Comparison of ENCODE assay signal across 1 cellular context in the genomic region with DNA sequence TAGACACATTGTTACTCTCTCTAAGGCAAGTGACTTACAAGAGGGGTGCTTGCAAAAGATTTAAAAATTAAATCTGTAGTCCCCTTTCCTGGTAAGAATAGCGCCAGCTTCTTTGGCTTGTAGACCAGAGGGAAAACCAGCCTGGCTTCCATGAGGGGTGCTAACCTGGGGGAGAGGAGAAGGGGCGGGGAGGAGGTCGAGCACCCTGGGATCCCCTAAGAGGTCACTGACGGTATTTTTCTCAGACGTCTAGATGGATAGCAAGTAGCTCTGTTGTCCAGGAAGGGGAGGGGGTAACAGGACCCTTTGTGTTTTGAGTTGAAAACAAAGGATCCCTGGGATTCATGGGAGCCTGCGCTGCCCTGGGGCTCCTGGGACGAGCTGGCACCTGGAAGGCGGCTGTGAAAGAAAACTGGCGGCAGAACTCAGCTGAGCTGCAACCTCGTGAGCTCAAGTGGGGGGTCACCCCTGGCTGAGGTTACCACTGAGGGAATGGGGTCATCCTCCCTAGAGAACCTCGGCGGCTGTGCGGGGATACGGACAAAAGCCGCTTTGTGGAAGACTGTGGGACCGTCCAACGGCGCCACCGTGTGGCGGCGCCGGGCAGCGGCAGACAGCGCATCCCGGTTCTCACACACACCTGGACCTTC.
A peak's percentile ranks its signal among the peaks of the same experiment; 100 is the strongest.
TF ChIP-seq lines count a peak whose summit lies in the region.

No MANE protein-coding gene starts in this region.

TF ChIP-seq in HepG2, 621 proteins besides CTCF, POLR2A, EP300 and RAD21 (continued from another document and continues in another):
- TF ChIP-seq, protein P1, sequence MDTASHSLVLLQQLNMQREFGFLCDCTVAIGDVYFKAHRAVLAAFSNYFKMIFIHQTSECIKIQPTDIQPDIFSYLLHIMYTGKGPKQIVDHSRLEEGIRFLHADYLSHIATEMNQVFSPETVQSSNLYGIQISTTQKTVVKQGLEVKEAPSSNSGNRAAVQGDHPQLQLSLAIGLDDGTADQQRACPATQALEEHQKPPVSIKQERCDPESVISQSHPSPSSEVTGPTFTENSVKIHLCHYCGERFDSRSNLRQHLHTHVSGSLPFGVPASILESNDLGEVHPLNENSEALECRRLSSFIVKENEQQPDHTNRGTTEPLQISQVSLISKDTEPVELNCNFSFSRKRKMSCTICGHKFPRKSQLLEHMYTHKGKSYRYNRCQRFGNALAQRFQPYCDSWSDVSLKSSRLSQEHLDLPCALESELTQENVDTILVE (CRISPR knock-in tag; IDR thresholded peaks at IDR 0.05), result peak; percentile 55; the same call in 1 of the 2 replicates
- TF ChIP-seq PHF21A (CRISPR knock-in tag; IDR thresholded peaks at IDR 0.05) (peak; percentile 20; the same call in 1 of the 2 replicates), ARHGAP35 (CRISPR knock-in tag; IDR thresholded peaks at IDR 0.05; ENCODE audit: borderline replicate concordance) (peak; percentile 82; the same call in 1 of the 2 replicates), ZSCAN25 (CRISPR knock-in tag; IDR thresholded peaks at IDR 0.05) (peak; percentile 74), ZSCAN30 (CRISPR knock-in tag; IDR thresholded peaks at IDR 0.05) (no peak), SMC3 (IDR thresholded peaks at IDR 0.05; ENCODE audit: low read length) (peak; percentile 86; the same call in 1 of the 2 replicates), PPARG (CRISPR knock-in tag; conservative IDR thresholded peaks at IDR 0.05) (peak; percentile 68; the same call in 1 of the 2 replicates), MED8 (CRISPR knock-in tag; IDR thresholded peaks at IDR 0.05; ENCODE audit: insufficient replicate concordance) (peak; percentile 59), TCF12 (IDR thresholded peaks at IDR 0.05) (no peak), TCF12 (CRISPR knock-in tag; IDR thresholded peaks at IDR 0.05) (0 out of 2 replicates have a peak, but pooled peaks have one; percentile 52), MEIS1 (CRISPR knock-in tag; IDR thresholded peaks at IDR 0.05; ENCODE audit: borderline replicate concordance) (peak; percentile 87; the same call in 1 of the 2 replicates), EED (CRISPR knock-in tag; IDR thresholded peaks at IDR 0.05) (peak; percentile 54; the same call in 1 of the 2 replicates), ZNF879 (CRISPR knock-in tag; IDR thresholded peaks at IDR 0.05) (no peak), ZBTB8A (CRISPR knock-in tag; IDR thresholded peaks at IDR 0.05; ENCODE audit: borderline replicate concordance, low read depth) (0 out of 2 replicates have a peak, but pooled peaks have one; percentile 24), ZNF605 (CRISPR knock-in tag; IDR thresholded peaks at IDR 0.05) (peak; percentile 88), ZMYM2 (CRISPR knock-in tag; IDR thresholded peaks at IDR 0.05) (no peak), SP140L (CRISPR knock-in tag; IDR thresholded peaks at IDR 0.05; ENCODE audit: borderline replicate concordance) (no peak), ZNF530 (CRISPR knock-in tag; IDR thresholded peaks at IDR 0.05; ENCODE audit: low read depth) (0 out of 2 replicates have a peak, but pooled peaks have one; percentile 28), ZNF598 (CRISPR knock-in tag; IDR thresholded peaks at IDR 0.05; ENCODE audit: borderline replicate concordance) (peak; percentile 95; the same call in 1 of the 2 replicates), KDM6A (CRISPR knock-in tag; IDR thresholded peaks at IDR 0.05; ENCODE audit: low read depth) (no peak), ARNTL (CRISPR knock-in tag; IDR thresholded peaks at IDR 0.05) (peak; percentile 61; the same call in 1 of the 2 replicates), ZBTB20 (CRISPR knock-in tag; IDR thresholded peaks at IDR 0.05; ENCODE audit: borderline replicate concordance, low read depth) (peak; percentile 20; the same call in 1 of the 2 replicates), GPN1 (CRISPR knock-in tag; IDR thresholded peaks at IDR 0.05; ENCODE audit: borderline replicate concordance) (0 out of 2 replicates have a peak, but pooled peaks have one; percentile 22), SALL1 (CRISPR knock-in tag; IDR thresholded peaks at IDR 0.05) (peak; percentile 89), ZNF292 (CRISPR knock-in tag; IDR thresholded peaks at IDR 0.05; ENCODE audit: borderline replicate concordance, low read depth) (0 out of 2 replicates have a peak, but pooled peaks have one; percentile 54), GZF1 (CRISPR knock-in tag; IDR thresholded peaks at IDR 0.05) (0 out of 2 replicates have a peak, but pooled peaks have one; percentile 30), ZNF543 (CRISPR knock-in tag; IDR thresholded peaks at IDR 0.05) (0 out of 2 replicates have a peak, but pooled peaks have one; percentile 51), CHD4 (IDR thresholded peaks at IDR 0.05; ENCODE audit: borderline replicate concordance, low read length) (no peak), ZFX (CRISPR knock-in tag; IDR thresholded peaks at IDR 0.05; ENCODE audit: low read depth) (0 out of 2 replicates have a peak, but pooled peaks have one; percentile 22), RFX1 (IDR thresholded peaks at IDR 0.05) (no peak), POGZ (CRISPR knock-in tag; IDR thresholded peaks at IDR 0.05) (peak; percentile 73), ZNF224 (CRISPR knock-in tag; IDR thresholded peaks at IDR 0.05) (peak; percentile 81; the same call in 1 of the 2 replicates), ZNF792 (CRISPR knock-in tag; IDR thresholded peaks at IDR 0.05) (0 out of 2 replicates have a peak, but pooled peaks have one; percentile 43), NR2C2 (CRISPR knock-in tag; IDR thresholded peaks at IDR 0.05; ENCODE audit: borderline replicate concordance) (no peak; the same call in 1 of the 2 replicates), ETV6 (CRISPR knock-in tag; conservative IDR thresholded peaks at IDR 0.05) (0 out of 2 replicates have a peak, but pooled peaks have one; percentile 52), ATM (IDR thresholded peaks at IDR 0.05; ENCODE audit: borderline replicate concordance) (no peak)
- TF ChIP-seq, protein P2, sequence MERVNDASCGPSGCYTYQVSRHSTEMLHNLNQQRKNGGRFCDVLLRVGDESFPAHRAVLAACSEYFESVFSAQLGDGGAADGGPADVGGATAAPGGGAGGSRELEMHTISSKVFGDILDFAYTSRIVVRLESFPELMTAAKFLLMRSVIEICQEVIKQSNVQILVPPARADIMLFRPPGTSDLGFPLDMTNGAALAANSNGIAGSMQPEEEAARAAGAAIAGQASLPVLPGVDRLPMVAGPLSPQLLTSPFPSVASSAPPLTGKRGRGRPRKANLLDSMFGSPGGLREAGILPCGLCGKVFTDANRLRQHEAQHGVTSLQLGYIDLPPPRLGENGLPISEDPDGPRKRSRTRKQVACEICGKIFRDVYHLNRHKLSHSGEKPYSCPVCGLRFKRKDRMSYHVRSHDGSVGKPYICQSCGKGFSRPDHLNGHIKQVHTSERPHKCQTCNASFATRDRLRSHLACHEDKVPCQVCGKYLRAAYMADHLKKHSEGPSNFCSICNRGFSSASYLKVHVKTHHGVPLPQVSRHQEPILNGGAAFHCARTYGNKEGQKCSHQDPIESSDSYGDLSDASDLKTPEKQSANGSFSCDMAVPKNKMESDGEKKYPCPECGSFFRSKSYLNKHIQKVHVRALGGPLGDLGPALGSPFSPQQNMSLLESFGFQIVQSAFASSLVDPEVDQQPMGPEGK (CRISPR knock-in tag; IDR thresholded peaks at IDR 0.05), result peak; percentile 68; the same call in 1 of the 2 replicates
- TF ChIP-seq, protein P3, sequence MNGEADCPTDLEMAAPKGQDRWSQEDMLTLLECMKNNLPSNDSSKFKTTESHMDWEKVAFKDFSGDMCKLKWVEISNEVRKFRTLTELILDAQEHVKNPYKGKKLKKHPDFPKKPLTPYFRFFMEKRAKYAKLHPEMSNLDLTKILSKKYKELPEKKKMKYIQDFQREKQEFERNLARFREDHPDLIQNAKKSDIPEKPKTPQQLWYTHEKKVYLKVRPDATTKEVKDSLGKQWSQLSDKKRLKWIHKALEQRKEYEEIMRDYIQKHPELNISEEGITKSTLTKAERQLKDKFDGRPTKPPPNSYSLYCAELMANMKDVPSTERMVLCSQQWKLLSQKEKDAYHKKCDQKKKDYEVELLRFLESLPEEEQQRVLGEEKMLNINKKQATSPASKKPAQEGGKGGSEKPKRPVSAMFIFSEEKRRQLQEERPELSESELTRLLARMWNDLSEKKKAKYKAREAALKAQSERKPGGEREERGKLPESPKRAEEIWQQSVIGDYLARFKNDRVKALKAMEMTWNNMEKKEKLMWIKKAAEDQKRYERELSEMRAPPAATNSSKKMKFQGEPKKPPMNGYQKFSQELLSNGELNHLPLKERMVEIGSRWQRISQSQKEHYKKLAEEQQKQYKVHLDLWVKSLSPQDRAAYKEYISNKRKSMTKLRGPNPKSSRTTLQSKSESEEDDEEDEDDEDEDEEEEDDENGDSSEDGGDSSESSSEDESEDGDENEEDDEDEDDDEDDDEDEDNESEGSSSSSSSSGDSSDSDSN (CRISPR knock-in tag; IDR thresholded peaks at IDR 0.05), result peak; percentile 52
- TF ChIP-seq, protein P4, sequence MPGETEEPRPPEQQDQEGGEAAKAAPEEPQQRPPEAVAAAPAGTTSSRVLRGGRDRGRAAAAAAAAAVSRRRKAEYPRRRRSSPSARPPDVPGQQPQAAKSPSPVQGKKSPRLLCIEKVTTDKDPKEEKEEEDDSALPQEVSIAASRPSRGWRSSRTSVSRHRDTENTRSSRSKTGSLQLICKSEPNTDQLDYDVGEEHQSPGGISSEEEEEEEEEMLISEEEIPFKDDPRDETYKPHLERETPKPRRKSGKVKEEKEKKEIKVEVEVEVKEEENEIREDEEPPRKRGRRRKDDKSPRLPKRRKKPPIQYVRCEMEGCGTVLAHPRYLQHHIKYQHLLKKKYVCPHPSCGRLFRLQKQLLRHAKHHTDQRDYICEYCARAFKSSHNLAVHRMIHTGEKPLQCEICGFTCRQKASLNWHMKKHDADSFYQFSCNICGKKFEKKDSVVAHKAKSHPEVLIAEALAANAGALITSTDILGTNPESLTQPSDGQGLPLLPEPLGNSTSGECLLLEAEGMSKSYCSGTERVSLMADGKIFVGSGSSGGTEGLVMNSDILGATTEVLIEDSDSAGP (CRISPR knock-in tag; IDR thresholded peaks at IDR 0.05; ENCODE audit: borderline replicate concordance), result peak; percentile 76; the same call in 1 of the 2 replicates
- TF ChIP-seq, protein P5, sequence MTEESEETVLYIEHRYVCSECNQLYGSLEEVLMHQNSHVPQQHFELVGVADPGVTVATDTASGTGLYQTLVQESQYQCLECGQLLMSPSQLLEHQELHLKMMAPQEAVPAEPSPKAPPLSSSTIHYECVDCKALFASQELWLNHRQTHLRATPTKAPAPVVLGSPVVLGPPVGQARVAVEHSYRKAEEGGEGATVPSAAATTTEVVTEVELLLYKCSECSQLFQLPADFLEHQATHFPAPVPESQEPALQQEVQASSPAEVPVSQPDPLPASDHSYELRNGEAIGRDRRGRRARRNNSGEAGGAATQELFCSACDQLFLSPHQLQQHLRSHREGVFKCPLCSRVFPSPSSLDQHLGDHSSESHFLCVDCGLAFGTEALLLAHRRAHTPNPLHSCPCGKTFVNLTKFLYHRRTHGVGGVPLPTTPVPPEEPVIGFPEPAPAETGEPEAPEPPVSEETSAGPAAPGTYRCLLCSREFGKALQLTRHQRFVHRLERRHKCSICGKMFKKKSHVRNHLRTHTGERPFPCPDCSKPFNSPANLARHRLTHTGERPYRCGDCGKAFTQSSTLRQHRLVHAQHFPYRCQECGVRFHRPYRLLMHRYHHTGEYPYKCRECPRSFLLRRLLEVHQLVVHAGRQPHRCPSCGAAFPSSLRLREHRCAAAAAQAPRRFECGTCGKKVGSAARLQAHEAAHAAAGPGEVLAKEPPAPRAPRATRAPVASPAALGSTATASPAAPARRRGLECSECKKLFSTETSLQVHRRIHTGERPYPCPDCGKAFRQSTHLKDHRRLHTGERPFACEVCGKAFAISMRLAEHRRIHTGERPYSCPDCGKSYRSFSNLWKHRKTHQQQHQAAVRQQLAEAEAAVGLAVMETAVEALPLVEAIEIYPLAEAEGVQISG (CRISPR knock-in tag; IDR thresholded peaks at IDR 0.05), result peak; percentile 70
- TF ChIP-seq, protein P6, sequence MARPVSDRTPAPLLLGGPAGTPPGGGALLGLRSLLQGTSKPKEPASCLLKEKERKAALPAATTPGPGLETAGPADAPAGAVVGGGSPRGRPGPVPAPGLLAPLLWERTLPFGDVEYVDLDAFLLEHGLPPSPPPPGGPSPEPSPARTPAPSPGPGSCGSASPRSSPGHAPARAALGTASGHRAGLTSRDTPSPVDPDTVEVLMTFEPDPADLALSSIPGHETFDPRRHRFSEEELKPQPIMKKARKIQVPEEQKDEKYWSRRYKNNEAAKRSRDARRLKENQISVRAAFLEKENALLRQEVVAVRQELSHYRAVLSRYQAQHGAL (CRISPR knock-in tag; IDR thresholded peaks at IDR 0.05; ENCODE audit: not compliant biosample characterization), result no peak
- TF ChIP-seq, protein P7, sequence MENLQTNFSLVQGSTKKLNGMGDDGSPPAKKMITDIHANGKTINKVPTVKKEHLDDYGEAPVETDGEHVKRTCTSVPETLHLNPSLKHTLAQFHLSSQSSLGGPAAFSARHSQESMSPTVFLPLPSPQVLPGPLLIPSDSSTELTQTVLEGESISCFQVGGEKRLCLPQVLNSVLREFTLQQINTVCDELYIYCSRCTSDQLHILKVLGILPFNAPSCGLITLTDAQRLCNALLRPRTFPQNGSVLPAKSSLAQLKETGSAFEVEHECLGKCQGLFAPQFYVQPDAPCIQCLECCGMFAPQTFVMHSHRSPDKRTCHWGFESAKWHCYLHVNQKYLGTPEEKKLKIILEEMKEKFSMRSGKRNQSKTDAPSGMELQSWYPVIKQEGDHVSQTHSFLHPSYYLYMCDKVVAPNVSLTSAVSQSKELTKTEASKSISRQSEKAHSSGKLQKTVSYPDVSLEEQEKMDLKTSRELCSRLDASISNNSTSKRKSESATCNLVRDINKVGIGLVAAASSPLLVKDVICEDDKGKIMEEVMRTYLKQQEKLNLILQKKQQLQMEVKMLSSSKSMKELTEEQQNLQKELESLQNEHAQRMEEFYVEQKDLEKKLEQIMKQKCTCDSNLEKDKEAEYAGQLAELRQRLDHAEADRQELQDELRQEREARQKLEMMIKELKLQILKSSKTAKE (CRISPR knock-in tag; IDR thresholded peaks at IDR 0.05; ENCODE audit: borderline replicate concordance), result no peak
- TF ChIP-seq, protein P8, sequence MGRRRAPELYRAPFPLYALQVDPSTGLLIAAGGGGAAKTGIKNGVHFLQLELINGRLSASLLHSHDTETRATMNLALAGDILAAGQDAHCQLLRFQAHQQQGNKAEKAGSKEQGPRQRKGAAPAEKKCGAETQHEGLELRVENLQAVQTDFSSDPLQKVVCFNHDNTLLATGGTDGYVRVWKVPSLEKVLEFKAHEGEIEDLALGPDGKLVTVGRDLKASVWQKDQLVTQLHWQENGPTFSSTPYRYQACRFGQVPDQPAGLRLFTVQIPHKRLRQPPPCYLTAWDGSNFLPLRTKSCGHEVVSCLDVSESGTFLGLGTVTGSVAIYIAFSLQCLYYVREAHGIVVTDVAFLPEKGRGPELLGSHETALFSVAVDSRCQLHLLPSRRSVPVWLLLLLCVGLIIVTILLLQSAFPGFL (CRISPR knock-in tag; IDR thresholded peaks at IDR 0.05), result no peak
